30 cellular contexts compared by ENCODE assay signal in genomic region chr15:51770902-51771301, GRCh38.
"Had no signal": no experiment of that assay in that cellular context is flagged by ENCODE, and none has a peak within 500 bp of the region (broad histone marks: within the 10 kb centered on the region; RNA-seq: fewer than 3 reads in every experiment).

No MANE protein-coding gene starts in this region.

- H3K36me3 ChIP-seq: pancreas, right lobe of liver had no signal

- H3K4me3 ChIP-seq: dorsolateral prefrontal cortex, gastrocnemius medialis, heart left ventricle, hepatocyte, lung, mucosa of descending colon, pancreas, right lobe of liver, smooth muscle cell, thoracic aorta, tibial nerve, upper lobe of left lung had no signal

- H3K4me2 ChIP-seq: hepatocyte, smooth muscle cell had no signal

- H3K27ac ChIP-seq: epithelial cell of prostate, gastrocnemius medialis, heart left ventricle, hepatocyte, neutrophil, pancreas, right lobe of liver, thoracic aorta, upper lobe of left lung had no signal

- ATAC-seq: esophagus mucosa; gastrocnemius medialis; heart left ventricle; left lobe of liver; mucosa of descending colon; natural killer cell treated with Interleukin-12 subunit alpha and Interleukin-12 subunit beta and Interleukin-15 and Interleukin-18, amount 100 ng/mL, for 72 hours; pancreas; right lobe of liver had no signal

- H3K79me2 ChIP-seq: hepatocyte had no signal

- H2AFZ ChIP-seq: hepatocyte had no signal

- H3K27me3 Mint-ChIP-seq: naive B cell; natural killer cell treated with Interleukin-12 subunit alpha and Interleukin-12 subunit beta and Interleukin-15 and Interleukin-18, amount 100 ng/mL, for 72 hours had no signal

- H3K9me3 ChIP-seq: gastrocnemius medialis, heart left ventricle, mucosa of descending colon, neutrophil, pancreas, right lobe of liver, thoracic aorta, tibial nerve, upper lobe of left lung had no signal

- H3K4me3 Mint-ChIP-seq: mesothelial cell of epicardium; naive B cell; natural killer cell treated with Interleukin-12 subunit alpha and Interleukin-12 subunit beta and Interleukin-15 and Interleukin-18, amount 100 ng/mL, for 72 hours; neural crest cell had no signal

- H3K9me3 Mint-ChIP-seq: mesothelial cell of epicardium; natural killer cell treated with Interleukin-12 subunit alpha and Interleukin-12 subunit beta and Interleukin-15 and Interleukin-18, amount 100 ng/mL, for 72 hours; neural crest cell had no signal

- H3K4me1 ChIP-seq: gastrocnemius medialis, pancreas, right lobe of liver had no signal

- H3K27me3 ChIP-seq: dorsolateral prefrontal cortex, gastrocnemius medialis, heart left ventricle, hepatocyte, neutrophil, pancreas, right lobe of liver, tibial nerve, upper lobe of left lung had no signal

- H3K27ac Mint-ChIP-seq: mesothelial cell of epicardium; natural killer cell treated with Interleukin-12 subunit alpha and Interleukin-12 subunit beta and Interleukin-15 and Interleukin-18, amount 100 ng/mL, for 72 hours had no signal

- DNase-seq: cortex of kidney; dorsolateral prefrontal cortex; effector CD4-positive, alpha-beta T cell; foreskin fibroblast; gastrocnemius medialis; heart left ventricle; kidney; mesenchymal stem cell; mucosa of descending colon; naive B cell; pancreas; right lobe of liver; stimulated activated CD4-positive, alpha-beta T cell treated with anti-CD3 and anti-CD28 coated beads, Interleukin-12 subunit alpha, Interleukin-12 subunit beta, amount 100 ng/mL, for 4 hours; stimulated activated CD4-positive, alpha-beta T cell treated with anti-CD3 and anti-CD28 coated beads, Interleukin-1b, Interleukin-23, amount 100 ng/mL, for 48 hours; stimulated activated CD4-positive, alpha-beta T cell treated with anti-CD3 and anti-CD28 coated beads, Interleukin-4, amount 100 ng/mL, for 1 hour; stimulated activated CD8-positive, alpha-beta memory T cell treated with anti-CD3 and anti-CD28 coated beads, Interleukin-4, amount 100 ng/mL, for 48 hours; stimulated activated naive CD4-positive, alpha-beta T cell treated with Interleukin-2 at 50 U/mL for 16 hours; upper lobe of left lung had no signal
